17 cellular contexts compared by ENCODE assay signal in the genomic region with DNA sequence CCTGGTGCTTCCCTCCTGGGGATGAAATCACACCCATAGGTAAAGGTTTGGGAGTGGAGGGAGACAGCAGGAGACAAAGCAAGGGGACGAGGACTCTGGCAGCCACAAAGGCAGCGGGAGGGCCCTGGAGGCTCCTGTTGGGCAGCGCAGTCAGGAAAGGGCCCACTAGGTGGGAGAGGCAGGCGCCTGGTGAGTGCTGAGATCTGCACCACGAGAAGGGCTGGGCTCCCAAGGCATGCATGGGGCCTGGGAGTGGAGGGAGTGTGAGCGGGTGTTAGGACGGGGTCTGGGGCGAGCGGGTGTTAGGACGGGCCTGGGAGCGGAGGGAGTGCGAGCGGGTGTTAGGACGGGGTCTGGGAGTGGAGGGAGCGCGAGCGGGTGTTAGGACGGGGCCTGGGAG.
"Had no signal": no experiment of that assay in that cellular context is flagged by ENCODE, and none has a peak within 500 bp of the region (broad histone marks: within the 10 kb centered on the region; RNA-seq: fewer than 3 reads in every experiment).

No MANE protein-coding gene starts in this region.

- H3K4me3 ChIP-seq: gastrocnemius medialis, right lobe of liver, upper lobe of left lung had no signal

- DNase-seq: activated CD4-positive, alpha-beta T cell treated with anti-CD3 and anti-CD28 coated beads for 48 hours; activated CD8-positive, alpha-beta memory T cell treated with anti-CD3 and anti-CD28 coated beads, Interleukin-2, amount 50 U/mL, for 48 hours; activated CD8-positive, alpha-beta T cell treated with anti-CD3 and anti-CD28 coated beads, Interleukin-2, amount 10 ng/mL, durations not matched to agents 7 days and 5 days; activated naive CD4-positive, alpha-beta T cell; central memory CD4-positive, alpha-beta T cell; cortex of kidney; effector memory CD4-positive, alpha-beta T cell; gastrocnemius medialis; stimulated activated CD4-positive, alpha-beta T cell treated with anti-CD3 and anti-CD28 coated beads, Interleukin-2, amount 100 ng/mL, for 24 hours; stimulated activated naive CD4-positive, alpha-beta T cell treated with Interleukin-2 at 50 U/mL for 16 hours had no signal

- ATAC-seq: activated CD8-positive, alpha-beta T cell treated with anti-CD3 and anti-CD28 coated beads, Interleukin-2, amount 10 ng/mL, durations not matched to agents 7 days and 5 days; gastrocnemius medialis; left cardiac atrium had no signal

- H3K9me3 ChIP-seq: gastrocnemius medialis, right lobe of liver, upper lobe of left lung had no signal

- H3K9me3 Mint-ChIP-seq: natural killer cell treated with Interleukin-12 subunit alpha and Interleukin-12 subunit beta and Interleukin-15 and Interleukin-18, amount 100 ng/mL, for 72 hours; T-helper 1 cell treated with Interleukin-12 subunit alpha and Interleukin-12 subunit beta and Interleukin-4 antibody, amounts not matched to agents 30 μg/mL and 1 μg/mL, for 36 hours had no signal

- H3K27me3 Mint-ChIP-seq: natural killer cell treated with Interleukin-12 subunit alpha and Interleukin-12 subunit beta and Interleukin-15 and Interleukin-18, amount 100 ng/mL, for 72 hours; progenitor cell of endocrine pancreas had no signal

- H3K27ac Mint-ChIP-seq: activated CD8-positive, alpha-beta T cell treated with anti-CD3 and anti-CD28 coated beads, Interleukin-2, amount 10 ng/mL, durations not matched to agents 7 days and 5 days; natural killer cell treated with Interleukin-12 subunit alpha and Interleukin-12 subunit beta and Interleukin-15 and Interleukin-18, amount 100 ng/mL, for 72 hours; T-helper 1 cell treated with Interleukin-12 subunit alpha and Interleukin-12 subunit beta and Interleukin-4 antibody, amounts not matched to agents 30 μg/mL and 1 μg/mL, for 36 hours had no signal

- H3K27ac ChIP-seq: epithelial cell of prostate, gastrocnemius medialis, upper lobe of left lung had no signal

- H3K4me3 Mint-ChIP-seq: activated CD8-positive, alpha-beta T cell treated with anti-CD3 and anti-CD28 coated beads, Interleukin-2, amount 10 ng/mL, durations not matched to agents 7 days and 5 days; natural killer cell treated with Interleukin-12 subunit alpha and Interleukin-12 subunit beta and Interleukin-15 and Interleukin-18, amount 100 ng/mL, for 72 hours; T-helper 1 cell treated with Interleukin-12 subunit alpha and Interleukin-12 subunit beta and Interleukin-4 antibody, amounts not matched to agents 30 μg/mL and 1 μg/mL, for 36 hours had no signal

- H3K27me3 ChIP-seq: gastrocnemius medialis, right lobe of liver, upper lobe of left lung had no signal
